In genomic region chr18:3055201-3055600, GRCh38 we compare ENCODE assay signal across 1 cellular context.
TF ChIP-seq lines count a peak whose summit lies in the region.

No MANE protein-coding gene starts in this region.

TF ChIP-seq in A549, 52 proteins besides CTCF, POLR2A, EP300 and RAD21:
- no peak for TF ChIP-seq ELK1 (IDR thresholded peaks at IDR 0.05; ENCODE audit: low read depth, low read length)
- TF ChIP-seq TP53 (CRISPR knock-in tag; IDR thresholded peaks at IDR 0.05) = no peak
- no peak for TF ChIP-seq EHMT2 (IDR thresholded peaks at IDR 0.05; ENCODE audit: low read depth)
- TF ChIP-seq ESRRA (IDR thresholded peaks at IDR 0.05; ENCODE audit: borderline replicate concordance, low read length) = no peak
- TF ChIP-seq HOXB5 (CRISPR knock-in tag; IDR thresholded peaks at IDR 0.05) = no peak
- TF ChIP-seq CHD4 (IDR thresholded peaks at IDR 0.05; ENCODE audit: borderline replicate concordance) = no peak
- no peak for TF ChIP-seq HEYL (CRISPR knock-in tag; IDR thresholded peaks at IDR 0.05)
- no peak for TF ChIP-seq KDM1A (IDR thresholded peaks at IDR 0.05; ENCODE audit: low read depth)
- TF ChIP-seq HES2 (IDR thresholded peaks at IDR 0.05) = no peak
- no peak for TF ChIP-seq RFX5 (IDR thresholded peaks at IDR 0.05)
- no peak for TF ChIP-seq USF2 (IDR thresholded peaks at IDR 0.05)
- no peak for TF ChIP-seq MAFK (IDR thresholded peaks at IDR 0.05; ENCODE audit: partially characterized antibody)
- TF ChIP-seq CEBPB (IDR thresholded peaks at IDR 0.05) = no peak
- TF ChIP-seq ZFP36 (IDR thresholded peaks at IDR 0.05; ENCODE audit: borderline replicate concordance, partially characterized antibody) = no peak
- TF ChIP-seq BHLHE40 (IDR thresholded peaks at IDR 0.05; ENCODE audit: low read depth, low read length) = no peak
- TF ChIP-seq NR3C1 (IDR thresholded peaks at IDR 0.05) = no peak
- TF ChIP-seq FOSL2 (IDR thresholded peaks at IDR 0.05) = no peak
- no peak for TF ChIP-seq FOSL2 (CRISPR knock-in tag; IDR thresholded peaks at IDR 0.05)
TF ChIP-seq in A549: peak in this region for 0.
